In the genomic region with DNA sequence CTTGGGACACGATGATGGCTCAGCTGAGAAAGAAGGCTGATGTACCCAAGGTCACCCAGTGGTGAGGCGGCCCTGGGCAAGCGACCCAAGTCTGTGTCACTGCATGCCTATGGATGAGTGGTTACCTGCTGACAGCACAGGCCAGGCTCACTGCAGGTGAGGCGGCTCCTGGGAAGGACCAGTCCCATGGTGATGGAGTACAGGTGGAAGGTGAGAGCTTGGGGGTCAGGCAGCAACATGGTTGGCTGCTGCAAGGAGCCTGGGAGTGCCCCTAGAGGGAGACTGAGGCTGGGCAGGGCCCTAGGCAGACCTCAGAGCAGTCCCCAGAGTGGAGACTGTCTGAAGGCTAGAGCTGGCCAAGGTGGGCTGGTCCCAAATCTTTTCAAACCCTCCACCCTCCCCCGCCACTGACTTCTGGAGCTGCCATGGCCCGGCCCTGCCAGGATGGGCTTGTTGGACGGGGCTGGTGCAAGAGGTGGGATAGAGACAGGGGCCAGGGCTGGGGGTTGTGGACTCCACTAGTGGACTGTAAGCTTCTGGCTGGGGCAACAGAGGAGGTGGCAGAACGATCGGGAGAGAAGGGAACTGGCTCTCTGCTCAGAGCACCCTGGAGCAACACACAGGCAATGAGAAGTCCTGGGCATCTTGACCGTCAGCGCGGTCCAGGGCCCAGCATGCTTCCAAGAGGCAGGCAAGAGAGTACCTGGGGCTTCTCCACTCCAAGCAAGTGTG, we compare ENCODE assay signal across 1 cellular context.
TF ChIP-seq lines count a peak whose summit lies in the region.

No MANE protein-coding gene starts in this region.

TF ChIP-seq in K562, 482 proteins besides CTCF, POLR2A, EP300 and RAD21 (continued from another document):
- TF ChIP-seq CHCHD3 (CRISPR knock-in tag; IDR thresholded peaks at IDR 0.05) (no peak), MCM7 (IDR thresholded peaks at IDR 0.05) (no peak), ZFX (CRISPR knock-in tag; IDR thresholded peaks at IDR 0.05) (no peak), ZNF146 (CRISPR knock-in tag; IDR thresholded peaks at IDR 0.05; ENCODE audit: unreplicated experiment) (no peak), ZNF12 (CRISPR knock-in tag; IDR thresholded peaks at IDR 0.05) (no peak)
- TF ChIP-seq, protein P1, sequence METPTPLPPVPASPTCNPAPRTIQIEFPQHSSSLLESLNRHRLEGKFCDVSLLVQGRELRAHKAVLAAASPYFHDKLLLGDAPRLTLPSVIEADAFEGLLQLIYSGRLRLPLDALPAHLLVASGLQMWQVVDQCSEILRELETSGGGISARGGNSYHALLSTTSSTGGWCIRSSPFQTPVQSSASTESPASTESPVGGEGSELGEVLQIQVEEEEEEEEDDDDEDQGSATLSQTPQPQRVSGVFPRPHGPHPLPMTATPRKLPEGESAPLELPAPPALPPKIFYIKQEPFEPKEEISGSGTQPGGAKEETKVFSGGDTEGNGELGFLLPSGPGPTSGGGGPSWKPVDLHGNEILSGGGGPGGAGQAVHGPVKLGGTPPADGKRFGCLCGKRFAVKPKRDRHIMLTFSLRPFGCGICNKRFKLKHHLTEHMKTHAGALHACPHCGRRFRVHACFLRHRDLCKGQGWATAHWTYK (CRISPR knock-in tag; IDR thresholded peaks at IDR 0.05): no peak
